Comparison of ENCODE assay signal across 1 cellular context in the genomic region with DNA sequence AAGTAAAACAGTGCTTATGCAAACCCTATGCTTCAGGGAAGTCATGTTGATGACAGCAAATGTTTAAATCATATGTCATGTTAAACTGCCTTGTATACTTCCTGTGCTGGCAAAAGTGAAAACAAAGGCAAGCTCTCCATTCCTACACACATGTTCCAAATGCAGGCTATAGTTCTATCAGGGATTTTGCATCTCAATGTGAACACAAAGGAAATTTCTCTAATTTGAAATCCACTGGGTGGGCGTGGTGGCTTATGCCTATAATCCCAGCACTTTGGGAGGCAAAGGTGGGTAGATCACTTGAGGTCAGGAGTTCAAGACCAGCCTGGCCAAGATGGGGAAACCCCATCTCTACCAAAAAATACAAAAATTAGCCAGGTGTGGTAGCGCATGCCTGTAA. TPM values are rescaled to one million over a fixed set of nuclear protein-coding genes. Genes with fewer than 3 reads are reported as not detected.
"Had no signal": no experiment of that assay in that cellular context is flagged by ENCODE, and none has a peak within 500 bp of the region (broad histone marks: within the 10 kb centered on the region; RNA-seq: fewer than 3 reads in every experiment).

No MANE protein-coding gene starts in this region.

RNA-seq across cellular contexts. Expression of a gene that starts 40.3 kb away (rescaled TPM):
- total RNA-seq: SJSA1 had no signal
